Comparison of ENCODE assay signal across 8 cellular contexts in the genomic region with DNA sequence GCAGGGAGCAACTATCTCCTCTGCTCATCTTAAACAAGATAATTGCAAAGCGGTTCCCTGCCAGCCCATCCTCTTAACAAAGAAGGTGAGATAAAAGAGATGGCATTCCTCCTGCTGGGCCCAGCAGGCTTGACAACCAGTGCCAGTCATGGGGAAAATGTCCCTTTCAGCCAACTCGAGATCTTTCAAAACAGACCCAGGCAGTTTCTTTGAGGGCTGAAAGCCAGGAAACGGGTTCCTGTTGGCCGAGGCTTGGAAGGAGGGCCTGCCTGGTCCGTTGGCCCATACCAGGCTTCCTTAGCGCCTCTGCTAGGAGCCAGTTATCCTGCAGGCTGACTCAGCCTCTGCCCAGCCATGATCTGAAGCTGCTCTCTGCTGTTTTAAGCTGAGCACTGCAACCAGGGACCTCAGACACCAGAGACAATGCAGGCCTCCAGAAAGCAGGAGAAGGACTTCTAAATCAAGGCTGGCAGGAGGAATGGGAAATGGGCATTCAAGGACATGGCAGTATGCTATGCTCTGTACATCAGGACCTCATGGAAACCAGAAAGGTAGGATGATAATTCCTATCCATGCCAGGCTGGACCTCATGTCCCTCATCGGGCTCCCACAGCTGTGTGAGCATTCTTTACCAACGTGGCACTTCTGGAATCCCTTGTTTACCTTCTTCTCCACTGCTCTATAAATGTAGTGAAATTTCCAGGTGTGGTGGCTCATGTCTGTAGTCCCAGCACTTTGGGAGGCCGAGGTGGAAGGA. TPM values are rescaled to one million over a fixed set of nuclear protein-coding genes. Genes with fewer than 3 reads are reported as not detected.
A peak's percentile ranks its signal among the peaks of the same experiment; 100 is the strongest.
DNase-seq lines count a peak whose midpoint lies in the region; ATAC-seq lines count a peak whose summit lies in the region.

No MANE protein-coding gene starts in this region.

- H3K4me1 ChIP-seq in ectodermal cell (ENCODE audit: control insufficient read depth, insufficient read depth, low read length) (peaks cover 19% of the 10 kb centered on the region), mesenchymal stem cell (ENCODE audit: control insufficient read depth, insufficient read depth, low read depth, low read length) (peaks cover 2% of the 10 kb centered on the region)

- no peak overlapping the region for H2BK120ac ChIP-seq in mesenchymal stem cell (ENCODE audit: low read depth, low read length)

- H4K8ac ChIP-seq in mesenchymal stem cell (ENCODE audit: low read length): no peak overlapping the region

- no peak overlapping the region for H3K18ac ChIP-seq in mesenchymal stem cell (ENCODE audit: low read depth in 1 of 2, low read length in 2 of 2)

- H3K27me3 ChIP-seq in ectodermal cell (ENCODE audit: control insufficient read depth, insufficient read depth, low read length, poor library complexity, severe bottlenecking): no peaks in the 10 kb centered on the region
- H3K27me3 ChIP-seq in mesenchymal stem cell (ENCODE audit: control insufficient read depth in 1 of 2, insufficient read depth in 1 of 2, low read length in 2 of 2): no peaks in the 10 kb centered on the region

- WGBS in ectodermal cell, 2 experiments: 32% methylated on average over 9 of the region's 9 CpGs
- 53% methylated on average over 8 of the region's 9 CpGs for WGBS in mesenchymal stem cell

- peak overlapping the region; percentile 16 for H3K9ac ChIP-seq in mesenchymal stem cell (ENCODE audit: low read length)

- H3K27ac ChIP-seq in ectodermal cell (ENCODE audit: insufficient read depth, low read depth, low read length, poor library complexity, severe bottlenecking): peak overlapping the region; percentile 22
- no peak overlapping the region for H3K27ac ChIP-seq in mesenchymal stem cell (ENCODE audit: low read length, poor library complexity, severe bottlenecking)

- H3K9me3 ChIP-seq in ectodermal cell (ENCODE audit: control insufficient read depth, low read length): no peaks in the 10 kb centered on the region
- H3K9me3 ChIP-seq in mesenchymal stem cell (ENCODE audit: control insufficient read depth, low read length): no peaks in the 10 kb centered on the region

- DNase-seq in GM04504 (ENCODE audit: low read depth): peak; percentile 64
- peak; percentile 74 for DNase-seq in NCI-H69 (lab: John Stamatoyannopoulos, UW)
- peak; percentile 51 for DNase-seq in mesenchymal stem cell
- no peak for DNase-seq in stimulated activated CD4-positive, alpha-beta T cell treated with anti-CD3 and anti-CD28 coated beads, Interleukin-2, amount 100 ng/mL, for 48 hours

- no peak overlapping the region for H3K4ac ChIP-seq in mesenchymal stem cell (ENCODE audit: low read depth in 1 of 2, low read length in 2 of 2)

- no peak overlapping the region for H3K23ac ChIP-seq in mesenchymal stem cell (ENCODE audit: low read length in 2 of 2)

- H2BK12ac ChIP-seq in mesenchymal stem cell (ENCODE audit: low read length in 2 of 2): no peak overlapping the region

- no peaks in the 10 kb centered on the region for H3K79me1 ChIP-seq in mesenchymal stem cell (replicated peaks; ENCODE audit: low read length, poor library complexity, severe bottlenecking)

- no peak overlapping the region for H3K4me2 ChIP-seq in mesenchymal stem cell (ENCODE audit: low read length, poor library complexity, severe bottlenecking)

- no peak overlapping the region for H3K14ac ChIP-seq in mesenchymal stem cell (ENCODE audit: low read length in 2 of 2)

- H2AFZ ChIP-seq in mesenchymal stem cell (ENCODE audit: low read depth, low read length): no peak overlapping the region

- H3K36me3 ChIP-seq in ectodermal cell (ENCODE audit: control insufficient read depth, insufficient read depth, low read length): no peaks in the 10 kb centered on the region
- peaks cover 7 to 37% of the 10 kb centered on the region in 2 experiments for H3K36me3 ChIP-seq in mesenchymal stem cell (ENCODE audit: control insufficient read depth in 1 of 2, insufficient read depth in 2 of 2, low read depth in 1 of 2, low read length in 2 of 2)

- H4K91ac ChIP-seq in mesenchymal stem cell (ENCODE audit: low read length): no peak overlapping the region

- no peak overlapping the region for H2BK5ac ChIP-seq in mesenchymal stem cell (ENCODE audit: low read depth, low read length, poor library complexity, severe bottlenecking)

- H2BK15ac ChIP-seq in mesenchymal stem cell (ENCODE audit: low read depth, poor library complexity, severe bottlenecking): no peak overlapping the region

- no peak overlapping the region for H2AK5ac ChIP-seq in mesenchymal stem cell (ENCODE audit: low read length, severe bottlenecking)

- H3K4me3 ChIP-seq in ectodermal cell (ENCODE audit: insufficient read depth, low read depth, low read length) (no peak overlapping the region), mesenchymal stem cell (ENCODE audit: insufficient read depth in 1 of 2, low read depth in 1 of 2, low read length in 2 of 2) (no peak overlapping the region)

- no peak for ATAC-seq in GM19395 (IDR thresholded peaks at IDR 0.05; ENCODE audit: unreplicated experiment)
- ATAC-seq in GM21529 (IDR thresholded peaks at IDR 0.05; ENCODE audit: unreplicated experiment): no peak
- no peak for ATAC-seq in HG03097 (IDR thresholded peaks at IDR 0.05; ENCODE audit: low FRiP score, unreplicated experiment)

RNA-seq across cellular contexts. Expression of a gene that starts 42.4 kb away (rescaled TPM):
- 0.83 TPM for polyA plus RNA-seq in ectodermal cell (2013, experiment 1 of 4)
- not detected for polyA plus RNA-seq in ectodermal cell (2013, experiment 2 of 4)
- polyA plus RNA-seq in ectodermal cell (2013, experiment 3 of 4): 0.75 TPM
- 0.32 TPM for polyA plus RNA-seq in ectodermal cell (2013, experiment 4 of 4)
- 0.33 TPM for polyA plus RNA-seq in mesenchymal stem cell (2013, experiment 1 of 2)
- 0.34 TPM for polyA plus RNA-seq in mesenchymal stem cell (2013, experiment 2 of 2)

RNA-seq across cellular contexts. Expression of a gene that starts 52.9 kb away (rescaled TPM):
- polyA plus RNA-seq in ectodermal cell (2013, experiment 1 of 4): 167 TPM
- 191 TPM for polyA plus RNA-seq in ectodermal cell (2013, experiment 2 of 4)
- 113 TPM for polyA plus RNA-seq in ectodermal cell (2013, experiment 3 of 4)
- 117 TPM for polyA plus RNA-seq in ectodermal cell (2013, experiment 4 of 4)
- polyA plus RNA-seq in mesenchymal stem cell (2013, experiment 1 of 2): 208 TPM
- polyA plus RNA-seq in mesenchymal stem cell (2013, experiment 2 of 2): 215 TPM

Comparison
In these comparisons a context has a peak if more than half of its experiments do, and no peak if none do; other contexts are left out.
1. DNase-seq: peak in GM04504 (single experiment), NCI-H69 (single experiment) and mesenchymal stem cell (single experiment); none in stimulated activated CD4-positive, alpha-beta T cell treated with anti-CD3 and anti-CD28 coated beads, Interleukin-2, amount 100 ng/mL, for 48 hours (0 of 2).